In the genomic region with DNA sequence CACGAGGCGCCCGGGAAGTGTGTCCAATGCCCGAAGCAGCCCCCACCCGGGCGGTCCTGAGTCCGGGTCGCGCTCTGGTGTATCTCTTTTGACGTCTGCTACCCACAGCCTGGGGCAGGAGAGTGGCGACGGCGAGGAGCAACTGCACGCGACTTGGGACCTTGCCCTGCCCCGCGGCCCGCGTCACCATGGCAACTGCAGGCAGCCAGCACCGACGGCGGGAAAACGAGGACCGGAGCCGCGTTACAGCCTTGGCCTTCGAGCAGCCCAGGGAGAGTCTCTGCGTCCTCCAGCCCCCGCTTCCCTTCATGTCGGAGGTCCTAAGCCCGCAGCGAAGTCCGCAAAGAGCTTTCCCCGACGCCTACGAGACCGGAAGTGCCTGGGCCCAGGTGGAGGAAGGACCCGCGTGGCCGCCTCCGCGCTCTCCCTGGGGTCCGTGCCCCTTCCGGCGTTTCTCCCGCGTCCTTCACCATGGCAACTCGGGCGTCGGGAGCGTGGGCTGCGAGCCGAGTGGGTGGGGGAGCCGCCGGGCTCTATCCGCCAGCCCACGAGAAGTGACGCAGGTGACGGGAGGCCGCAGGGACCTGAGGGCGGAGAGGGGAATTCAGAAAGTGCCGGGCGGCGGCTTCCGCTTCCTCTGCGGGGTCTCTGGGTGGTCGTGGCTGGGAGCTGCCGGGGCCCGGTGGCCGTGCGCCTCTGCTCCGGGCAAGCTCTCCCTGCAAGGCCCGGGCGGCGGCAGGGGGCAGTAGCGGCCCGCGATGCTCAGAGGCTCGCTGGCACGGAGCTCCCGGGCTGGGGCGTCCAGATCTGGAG, we compare ENCODE assay signal across 8 cellular contexts.
DNase-seq lines count a peak whose midpoint lies in the region; ATAC-seq, FAIRE-seq and TF ChIP-seq lines count a peak whose summit lies in the region.

No MANE protein-coding gene starts in this region.

- H3K4me3 Mint-ChIP-seq in activated naive CD4-positive, alpha-beta T cell treated with anti-CD3 and anti-CD28 coated beads, Interleukin-2, amount 50 U/mL, for 24 hours, result peak overlapping the region; percentile 83

- H3K36me3 ChIP-seq in A673 (ENCODE audit: insufficient read depth, low read length, poor library complexity, severe bottlenecking) (no peaks in the 10 kb centered on the region), HUES48 (ENCODE audit: control insufficient read depth, insufficient read depth, low read length) (no peaks in the 10 kb centered on the region), ovary (no peaks in the 10 kb centered on the region), thyroid gland (no peaks in the 10 kb centered on the region)

- no peaks in the 10 kb centered on the region for H3K36me3 Mint-ChIP-seq in activated naive CD4-positive, alpha-beta T cell treated with anti-CD3 and anti-CD28 coated beads, Interleukin-2, amount 50 U/mL, for 24 hours

- H3K27me3 ChIP-seq in A673 (replicated peaks; ENCODE audit: insufficient read depth, low read depth, low read length, poor library complexity) (peaks cover 4% of the 10 kb centered on the region), HUES48 (ENCODE audit: control insufficient read depth, insufficient read depth, low read length) (peaks cover 28% of the 10 kb centered on the region), ovary (no peaks in the 10 kb centered on the region), thyroid gland (no peaks in the 10 kb centered on the region)

- 0 to 4% (median 3%) methylated on average over 71 to 82 of the region's 82 CpGs for WGBS in ovary, 3 donors
- 3 to 8% methylated on average over 12 to 58 of the region's 82 CpGs for WGBS in thyroid gland, 2 donors

- peak overlapping the region; percentile 54 for H3K9ac ChIP-seq in HUES48 (ENCODE audit: low read depth, low read length)

- H3K27ac ChIP-seq in A673 (ENCODE audit: low read depth, low read length, poor library complexity, severe bottlenecking) (no peak overlapping the region), HUES48 (ENCODE audit: low read depth, low read length) (peak overlapping the region; percentile 35), RWPE1 (no peak overlapping the region), ovary (no peak overlapping the region), thyroid gland (no peak overlapping the region)

- FAIRE-seq in GM18507 (lab: Jason Lieb, UNC), result peak; percentile 56

- no peaks in the 10 kb centered on the region for H3K9me3 Mint-ChIP-seq in activated naive CD4-positive, alpha-beta T cell treated with anti-CD3 and anti-CD28 coated beads, Interleukin-2, amount 50 U/mL, for 24 hours

- BruUV-seq in A673 (replicated peaks; lab: Mats Ljungman, UMichigan), result no TSS peak

- H3K4me1 ChIP-seq in A673 (ENCODE audit: insufficient read depth, low read length, poor library complexity, severe bottlenecking) (no peaks in the 10 kb centered on the region), HUES48 (ENCODE audit: control insufficient read depth, insufficient read depth, low read length) (no peaks in the 10 kb centered on the region), ovary (ENCODE audit: insufficient read depth) (peaks cover 7% of the 10 kb centered on the region), thyroid gland (peaks cover 0 to 16% of the 10 kb centered on the region in 2 donors)

- intact Hi-C loops in A673 (cut with micrococcal nuclease; ENCODE audit: unreplicated experiment), result loop anchor here (5.0 kb wide), 2 partner anchors 195 to 245 kb away; no protein-coding TSS in a partner anchor
- intact Hi-C loops in Right ventricle myocardium superior (cut with DNase I), result loop anchor here (5.0 kb wide), 1 partner anchor 245 kb away; no protein-coding TSS in a partner anchor
- intact Hi-C loops in ovary (cut with DNase I), result no loop called here
- intact Hi-C loops in thyroid gland (cut with DNase I), result loop anchor here (10.0 kb wide), 1 partner anchor 248 kb away; no protein-coding TSS in a partner anchor

- DNase-seq in A673 (ENCODE audit: low spot score) (peak; percentile 77), GM18507 (ENCODE audit: extremely low spot score, insufficient read length, low read depth) (peak; percentile 53), RWPE1 (ENCODE audit: low spot score) (peak; percentile 68), Right ventricle myocardium superior (peak; percentile 87), ovary (peak; percentile 24 to 70 (median 38)), thyroid gland (peak; percentile 51 to 60)

- CTCF ChIA-PET in A673 (lab: Charles Lee), result interaction anchor here (0.5 to 1.8 kb wide), 9 partner anchors 18 to 444 kb away, joined by 3 to 13 read pairs (median 3); no protein-coding TSS in a partner anchor
- CTCF ChIA-PET in RWPE1 (lab: Yijun Ruan, JAX), result interaction anchor here (0.5 to 2.4 kb wide), 27 partner anchors 10 to 301 kb away, joined by 3 to 29 read pairs (median 3); partner anchors contain the start of gene SNRPB

- H3K27me3 Mint-ChIP-seq in activated naive CD4-positive, alpha-beta T cell treated with anti-CD3 and anti-CD28 coated beads, Interleukin-2, amount 50 U/mL, for 24 hours, result peaks cover 4% of the 10 kb centered on the region

- H3K4me3 ChIP-seq in A673 (ENCODE audit: low read depth, low read length, poor library complexity, severe bottlenecking) (peak overlapping the region; percentile 59), HUES48 (ENCODE audit: low read depth, low read length) (peak overlapping the region; percentile 82), ovary (peak overlapping the region; percentile 42), thyroid gland (replicated peaks in 1 of 3) (peak overlapping the region; percentile 6 to 46 (median 18))

- H3K4me1 Mint-ChIP-seq in activated naive CD4-positive, alpha-beta T cell treated with anti-CD3 and anti-CD28 coated beads, Interleukin-2, amount 50 U/mL, for 24 hours, result peaks cover 19% of the 10 kb centered on the region

- no peak for TF ChIP-seq EP300 in ovary (IDR thresholded peaks at IDR 0.05)

- TF ChIP-seq POLR2A in ovary (IDR thresholded peaks at IDR 0.05) (no peak), thyroid gland (IDR thresholded peaks at IDR 0.05) (no peak)

- H3K27ac Mint-ChIP-seq in activated naive CD4-positive, alpha-beta T cell treated with anti-CD3 and anti-CD28 coated beads, Interleukin-2, amount 50 U/mL, for 24 hours, result peak overlapping the region; percentile 59

- H3K9me3 ChIP-seq in A673 (ENCODE audit: low read depth, low read length, poor library complexity, severe bottlenecking) (no peaks in the 10 kb centered on the region), HUES48 (ENCODE audit: control insufficient read depth, insufficient read depth, low read length) (no peaks in the 10 kb centered on the region), ovary (peaks cover 0 to 4% of the 10 kb centered on the region in 2 donors), thyroid gland (no peaks in the 10 kb centered on the region)

- TF ChIP-seq CTCF in A673 (conservative IDR thresholded peaks at IDR 0.05; ENCODE audit: low read depth, low read length) (peak; percentile 82), RWPE1 (conservative IDR thresholded peaks at IDR 0.05; ENCODE audit: low read depth) (peak; percentile 83), ovary (IDR thresholded peaks at IDR 0.05) (peak in 2 of 3 donors; percentile 24 to 55), thyroid gland (IDR thresholded peaks at IDR 0.05) (peak in 5 of 6 experiments; percentile 14 to 72 (median 55))

- ATAC-seq in Right ventricle myocardium superior (ENCODE audit: poor library complexity), result peak; percentile 95

- POLR2A ChIA-PET in A673 (lab: Charles Lee; ENCODE audit: low non-redundant PET) (no interaction called here), RWPE1 (lab: Yijun Ruan, JAX; ENCODE audit: low non-redundant PET) (interaction anchor here (0.8 kb wide), 1 partner anchor 244 kb away, joined by 3 read pairs; no protein-coding TSS in a partner anchor)

Comparison
In these comparisons a context has a peak if more than half of its experiments do, and no peak if none do; other contexts are left out.
1. H3K4me3 ChIP-seq: peak in every context shown above with its lines; median percentile 82 in HUES48; 59 in A673; 42 in ovary; 18 in thyroid gland.
2. intact Hi-C loops: an anchor here in A673 (5.0 kb wide), Right ventricle myocardium superior (5.0 kb wide) and thyroid gland (10.0 kb wide); none called in ovary.